8 cellular contexts compared by ENCODE assay signal in genomic region chr17:38333635-38334295, GRCh38. TPM values are rescaled to one million over a fixed set of nuclear protein-coding genes. Genes with fewer than 3 reads are reported as not detected.
DNase-seq lines count a peak whose midpoint lies in the region; ATAC-seq and TF ChIP-seq lines count a peak whose summit lies in the region.

No MANE protein-coding gene starts in this region.

- no peaks in the 10 kb centered on the region for H3K36me3 ChIP-seq in CD4-positive, alpha-beta memory T cell (ENCODE audit: insufficient read depth, low read length)
- no peaks in the 10 kb centered on the region for H3K36me3 ChIP-seq in HEK293 (ENCODE audit: control insufficient read depth in 2 of 2, insufficient read depth in 1 of 2, low read length in 2 of 2)

- H3K4me3 Mint-ChIP-seq in CD4-positive, alpha-beta memory T cell = no peak overlapping the region

- POLR2A ChIA-PET in CD4-positive, alpha-beta memory T cell (lab: Charles Lee; ENCODE audit: partially characterized antibody) = no interaction called here
- POLR2A ChIA-PET in HEK293 (lab: Yijun Ruan, JAX) = interaction anchor here (1.0 to 1.1 kb wide), 3 partner anchors 9 to 81 kb away, joined by 3 to 8 read pairs (median 3); no protein-coding TSS in a partner anchor

- no peak for ATAC-seq in GM21737 (IDR thresholded peaks at IDR 0.05; ENCODE audit: unreplicated experiment)
- ATAC-seq in GM18498 (IDR thresholded peaks at IDR 0.05; ENCODE audit: unreplicated experiment) = no peak

- H3K9me3 ChIP-seq in CD4-positive, alpha-beta memory T cell (ENCODE audit: control insufficient read depth in 1 of 2, low read length in 2 of 2) = no peaks in the 10 kb centered on the region
- no peaks in the 10 kb centered on the region for H3K9me3 ChIP-seq in HEK293 (ENCODE audit: control insufficient read depth, insufficient read depth, low read depth, low read length)

- H3K27me3 Mint-ChIP-seq in CD4-positive, alpha-beta memory T cell = peaks cover 7 to 21% of the 10 kb centered on the region in 2 donors

- CTCF ChIA-PET in CD4-positive, alpha-beta memory T cell (lab: Charles Lee; ENCODE audit: partially characterized antibody) = interaction anchor here (0.8 to 3.2 kb wide), 3 partner anchors 9 to 80 kb away, joined by 5 to 14 read pairs (median 6); no protein-coding TSS in a partner anchor
- CTCF ChIA-PET in HEK293 (lab: Yijun Ruan, JAX) = interaction anchor here (0.5 to 12.3 kb wide), 37 partner anchors 8 to 1731 kb away, joined by 3 to 186 read pairs (median 5); partner anchors contain the start of genes GPR179 and SOCS7

- no peaks in the 10 kb centered on the region for H3K4me1 Mint-ChIP-seq in CD4-positive, alpha-beta memory T cell

- H3K9me3 Mint-ChIP-seq in CD4-positive, alpha-beta memory T cell = no peaks in the 10 kb centered on the region

- H3K4me3 ChIP-seq in CD4-positive, alpha-beta memory T cell (ENCODE audit: low read length in 2 of 2) = no peak overlapping the region
- H3K4me3 ChIP-seq in HEK293 (ENCODE audit: low read depth, low read length) = no peak overlapping the region

- H3K27me3 ChIP-seq in CD4-positive, alpha-beta memory T cell (ENCODE audit: insufficient read depth, low read length) = no peaks in the 10 kb centered on the region

- no peaks in the 10 kb centered on the region for H3K36me3 Mint-ChIP-seq in CD4-positive, alpha-beta memory T cell

- DNase-seq in CD4-positive, alpha-beta memory T cell = peak in 4 of 5 donors; percentile 11 to 26 (median 16)
- DNase-seq in T-helper 9 cell = peak; percentile 38
- DNase-seq in effector CD8-positive, alpha-beta T cell (lab: John Stamatoyannopoulos, UW) = peak; percentile 10
- DNase-seq in posterior cingulate gyrus = peak in 6 of 10 donors; percentile 49 to 90 (median 56)
- DNase-seq in T1000 (lab: John Stamatoyannopoulos, UW) = no peak

- H3K4me1 ChIP-seq in CD4-positive, alpha-beta memory T cell (ENCODE audit: insufficient read depth, low read length) = no peaks in the 10 kb centered on the region
- H3K4me1 ChIP-seq in HEK293 (ENCODE audit: control insufficient read depth, insufficient read depth, low read length) = no peaks in the 10 kb centered on the region

- H3K27ac ChIP-seq in CD4-positive, alpha-beta memory T cell (ENCODE audit: low read depth, low read length) = no peak overlapping the region
- H3K27ac ChIP-seq in HEK293 (ENCODE audit: extremely low read depth, low read depth, low read length) = no peak overlapping the region

- peak overlapping the region in 1 of 7 donors; percentile 57 for H3K27ac Mint-ChIP-seq in CD4-positive, alpha-beta memory T cell

- intact Hi-C loops in CD4-positive, alpha-beta memory T cell (cut with micrococcal nuclease) = no loop called here
- intact Hi-C loops in posterior cingulate gyrus (cut with DNase I) = no loop called here

- TF ChIP-seq CTCF in HEK293 (tag by site-specific recombination; IDR thresholded peaks at IDR 0.05) = peak; percentile 83

TF ChIP-seq in HEK293, 187 proteins besides CTCF, POLR2A, EP300 and RAD21 (continues in another document):
- TF ChIP-seq ZFP69B (tag by site-specific recombination; IDR thresholded peaks at IDR 0.05) = peak; percentile 93
- TF ChIP-seq, protein P1, sequence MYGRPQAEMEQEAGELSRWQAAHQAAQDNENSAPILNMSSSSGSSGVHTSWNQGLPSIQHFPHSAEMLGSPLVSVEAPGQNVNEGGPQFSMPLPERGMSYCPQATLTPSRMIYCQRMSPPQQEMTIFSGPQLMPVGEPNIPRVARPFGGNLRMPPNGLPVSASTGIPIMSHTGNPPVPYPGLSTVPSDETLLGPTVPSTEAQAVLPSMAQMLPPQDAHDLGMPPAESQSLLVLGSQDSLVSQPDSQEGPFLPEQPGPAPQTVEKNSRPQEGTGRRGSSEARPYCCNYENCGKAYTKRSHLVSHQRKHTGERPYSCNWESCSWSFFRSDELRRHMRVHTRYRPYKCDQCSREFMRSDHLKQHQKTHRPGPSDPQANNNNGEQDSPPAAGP (tag by site-specific recombination; IDR thresholded peaks at IDR 0.05) = 0 out of 2 replicates have a peak, but pooled peaks have one; percentile 36
- no peak for TF ChIP-seq ZNF362 (tag by site-specific recombination; IDR thresholded peaks at IDR 0.05)
- TF ChIP-seq BCL6B (tag by site-specific recombination; IDR thresholded peaks at IDR 0.05) = no peak
- TF ChIP-seq ZNF266 (tag by site-specific recombination; IDR thresholded peaks at IDR 0.05; ENCODE audit: low read depth) = no peak
- TF ChIP-seq, protein P2, sequence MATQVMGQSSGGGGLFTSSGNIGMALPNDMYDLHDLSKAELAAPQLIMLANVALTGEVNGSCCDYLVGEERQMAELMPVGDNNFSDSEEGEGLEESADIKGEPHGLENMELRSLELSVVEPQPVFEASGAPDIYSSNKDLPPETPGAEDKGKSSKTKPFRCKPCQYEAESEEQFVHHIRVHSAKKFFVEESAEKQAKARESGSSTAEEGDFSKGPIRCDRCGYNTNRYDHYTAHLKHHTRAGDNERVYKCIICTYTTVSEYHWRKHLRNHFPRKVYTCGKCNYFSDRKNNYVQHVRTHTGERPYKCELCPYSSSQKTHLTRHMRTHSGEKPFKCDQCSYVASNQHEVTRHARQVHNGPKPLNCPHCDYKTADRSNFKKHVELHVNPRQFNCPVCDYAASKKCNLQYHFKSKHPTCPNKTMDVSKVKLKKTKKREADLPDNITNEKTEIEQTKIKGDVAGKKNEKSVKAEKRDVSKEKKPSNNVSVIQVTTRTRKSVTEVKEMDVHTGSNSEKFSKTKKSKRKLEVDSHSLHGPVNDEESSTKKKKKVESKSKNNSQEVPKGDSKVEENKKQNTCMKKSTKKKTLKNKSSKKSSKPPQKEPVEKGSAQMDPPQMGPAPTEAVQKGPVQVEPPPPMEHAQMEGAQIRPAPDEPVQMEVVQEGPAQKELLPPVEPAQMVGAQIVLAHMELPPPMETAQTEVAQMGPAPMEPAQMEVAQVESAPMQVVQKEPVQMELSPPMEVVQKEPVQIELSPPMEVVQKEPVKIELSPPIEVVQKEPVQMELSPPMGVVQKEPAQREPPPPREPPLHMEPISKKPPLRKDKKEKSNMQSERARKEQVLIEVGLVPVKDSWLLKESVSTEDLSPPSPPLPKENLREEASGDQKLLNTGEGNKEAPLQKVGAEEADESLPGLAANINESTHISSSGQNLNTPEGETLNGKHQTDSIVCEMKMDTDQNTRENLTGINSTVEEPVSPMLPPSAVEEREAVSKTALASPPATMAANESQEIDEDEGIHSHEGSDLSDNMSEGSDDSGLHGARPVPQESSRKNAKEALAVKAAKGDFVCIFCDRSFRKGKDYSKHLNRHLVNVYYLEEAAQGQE (tag by site-specific recombination; IDR thresholded peaks at IDR 0.05) = no peak
- TF ChIP-seq ZNF140 (tag by site-specific recombination; IDR thresholded peaks at IDR 0.05) = no peak
- TF ChIP-seq, protein P3, sequence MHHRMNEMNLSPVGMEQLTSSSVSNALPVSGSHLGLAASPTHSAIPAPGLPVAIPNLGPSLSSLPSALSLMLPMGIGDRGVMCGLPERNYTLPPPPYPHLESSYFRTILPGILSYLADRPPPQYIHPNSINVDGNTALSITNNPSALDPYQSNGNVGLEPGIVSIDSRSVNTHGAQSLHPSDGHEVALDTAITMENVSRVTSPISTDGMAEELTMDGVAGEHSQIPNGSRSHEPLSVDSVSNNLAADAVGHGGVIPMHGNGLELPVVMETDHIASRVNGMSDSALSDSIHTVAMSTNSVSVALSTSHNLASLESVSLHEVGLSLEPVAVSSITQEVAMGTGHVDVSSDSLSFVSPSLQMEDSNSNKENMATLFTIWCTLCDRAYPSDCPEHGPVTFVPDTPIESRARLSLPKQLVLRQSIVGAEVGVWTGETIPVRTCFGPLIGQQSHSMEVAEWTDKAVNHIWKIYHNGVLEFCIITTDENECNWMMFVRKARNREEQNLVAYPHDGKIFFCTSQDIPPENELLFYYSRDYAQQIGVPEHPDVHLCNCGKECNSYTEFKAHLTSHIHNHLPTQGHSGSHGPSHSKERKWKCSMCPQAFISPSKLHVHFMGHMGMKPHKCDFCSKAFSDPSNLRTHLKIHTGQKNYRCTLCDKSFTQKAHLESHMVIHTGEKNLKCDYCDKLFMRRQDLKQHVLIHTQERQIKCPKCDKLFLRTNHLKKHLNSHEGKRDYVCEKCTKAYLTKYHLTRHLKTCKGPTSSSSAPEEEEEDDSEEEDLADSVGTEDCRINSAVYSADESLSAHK (tag by site-specific recombination; IDR thresholded peaks at IDR 0.05) = no peak
- TF ChIP-seq OSR2 (tag by site-specific recombination; IDR thresholded peaks at IDR 0.05) = no peak
- 0 out of 2 replicates have a peak, but pooled peaks have one; percentile 35 for TF ChIP-seq HOXC10 (CRISPR knock-in tag; IDR thresholded peaks at IDR 0.05)
- no peak for TF ChIP-seq SCRT2 (tag by site-specific recombination; IDR thresholded peaks at IDR 0.05)
- no peak for TF ChIP-seq GLIS1 (tag by site-specific recombination; IDR thresholded peaks at IDR 0.05)
- no peak for TF ChIP-seq ZNF837 (tag by site-specific recombination; IDR thresholded peaks at IDR 0.05)
- TF ChIP-seq FEZF1 (tag by site-specific recombination; IDR thresholded peaks at IDR 0.05) = no peak

RNA-seq across cellular contexts. Expression of gene GPR179, which starts 10.0 kb away (rescaled TPM):
- under 1 TPM; 0.12 to 0.19 TPM for total RNA-seq in CD4-positive, alpha-beta memory T cell
- not detected for polyA plus RNA-seq in CD4-positive, alpha-beta memory T cell

RNA-seq across cellular contexts. Expression of gene SOCS7, which starts 17.9 kb away (rescaled TPM):
- total RNA-seq in CD4-positive, alpha-beta memory T cell = 10 to 100 TPM; 23.1 to 24.7 TPM
- 1 to 10 TPM in 1 of 2 donors, under 1 TPM in 1; 0.11 to 1.8 TPM for polyA plus RNA-seq in CD4-positive, alpha-beta memory T cell

RNA-seq across cellular contexts. Expression of gene MRPL45, which starts 36.8 kb away (rescaled TPM):
- 10 to 100 TPM; 17.2 to 17.4 TPM for total RNA-seq in CD4-positive, alpha-beta memory T cell
- polyA plus RNA-seq in CD4-positive, alpha-beta memory T cell = 10 to 100 TPM; 25.3 to 29.4 TPM
